Comparison of ENCODE assay signal across 8 cellular contexts in genomic region chr10:91552706-91553105, GRCh38.
A peak's percentile ranks its signal among the peaks of the same experiment; 100 is the strongest.
DNase-seq lines count a peak whose midpoint lies in the region; ATAC-seq, FAIRE-seq and TF ChIP-seq lines count a peak whose summit lies in the region.

No MANE protein-coding gene starts in this region.

- no peak overlapping the region for H3K27ac Mint-ChIP-seq in GM23338
- H3K27ac Mint-ChIP-seq in activated CD8-positive, alpha-beta T cell treated with anti-CD3 and anti-CD28 coated beads, Interleukin-2, amount 10 ng/mL, durations not matched to agents 7 days and 5 days = no peak overlapping the region

- H2AFZ ChIP-seq in GM23338 = peak overlapping the region; percentile 89

- H4K20me1 ChIP-seq in GM23338 (replicated peaks; ENCODE audit: insufficient read depth) = no peaks in the 10 kb centered on the region

- no peaks in the 10 kb centered on the region for H3K36me3 Mint-ChIP-seq in GM23338 (ENCODE audit: low read depth)
- no peaks in the 10 kb centered on the region for H3K36me3 Mint-ChIP-seq in activated CD8-positive, alpha-beta T cell treated with anti-CD3 and anti-CD28 coated beads, Interleukin-2, amount 10 ng/mL, durations not matched to agents 7 days and 5 days (ENCODE audit: low read depth)

- DNase-seq in GM23338 (ENCODE audit: low spot score) = peak; percentile 50
- peak; percentile 39 to 50 for DNase-seq in cardiac muscle cell (ENCODE audit: low read depth in 1 of 2, low spot score in 1 of 2)
- peak; percentile 40 for DNase-seq in small intestine
- DNase-seq in activated CD8-positive, alpha-beta T cell treated with anti-CD3 and anti-CD28 coated beads, Interleukin-2, amount 10 ng/mL, durations not matched to agents 7 days and 5 days = no peak
- DNase-seq in GM19240 (ENCODE audit: insufficient read length, low spot score) = no peak
- DNase-seq in dedifferentiated amniotic fluid mesenchymal stem cell (ENCODE audit: extremely low spot score) = no peak

- ATAC-seq in GM23338 = peak; percentile 81
- ATAC-seq in SK-N-SH treated with all-trans-retinoic acid at 6 μM for 48 hours = peak; percentile 78
- no peak for ATAC-seq in GM18511 (IDR thresholded peaks at IDR 0.05; ENCODE audit: unreplicated experiment)
- ATAC-seq in activated CD8-positive, alpha-beta T cell treated with anti-CD3 and anti-CD28 coated beads, Interleukin-2, amount 10 ng/mL, durations not matched to agents 7 days and 5 days = no peak

- TF ChIP-seq CTCF in GM23338 (conservative IDR thresholded peaks at IDR 0.05; ENCODE audit: low read depth in 2 of 2) (peak; percentile 50 to 66), cardiac muscle cell (IDR thresholded peaks at IDR 0.05; ENCODE audit: low read depth, low read length) (peak; percentile 62)

- H3K4me1 Mint-ChIP-seq in GM23338 = peaks cover 6% of the 10 kb centered on the region; the same call in 2 of the 3 replicates
- H3K4me1 Mint-ChIP-seq in activated CD8-positive, alpha-beta T cell treated with anti-CD3 and anti-CD28 coated beads, Interleukin-2, amount 10 ng/mL, durations not matched to agents 7 days and 5 days (ENCODE audit: low read depth) = no peaks in the 10 kb centered on the region

- POLR2A ChIA-PET in activated CD8-positive, alpha-beta T cell treated with anti-CD3 and anti-CD28 coated beads, Interleukin-2, amount 10 ng/mL, durations not matched to agents 7 days and 5 days (lab: Charles Lee) = interaction anchor here (0.6 kb wide), 1 partner anchor 422 kb away, joined by 3 read pairs; no protein-coding TSS in a partner anchor

- H3K27ac ChIP-seq in GM23338 (ENCODE audit: low read depth) (no peak overlapping the region), cardiac muscle cell (no peak overlapping the region), small intestine (ENCODE audit: low read depth in 1 of 2, low read length in 1 of 2) (no peak overlapping the region)

- WGBS in small intestine, 3 donors = 72 to 81% (median 78%) methylated on average over 7 of the region's 7 CpGs

- H3K4me3 ChIP-seq in GM23338 (no peak overlapping the region), cardiac muscle cell (no peak overlapping the region), small intestine (ENCODE audit: low read depth in 1 of 2, low read length in 2 of 2) (no peak overlapping the region)

- H3K36me3 ChIP-seq in GM23338 (ENCODE audit: insufficient read depth) = no peaks in the 10 kb centered on the region
- no peaks in the 10 kb centered on the region for H3K36me3 ChIP-seq in cardiac muscle cell
- no peaks in the 10 kb centered on the region for H3K36me3 ChIP-seq in small intestine (ENCODE audit: control insufficient read depth in 2 of 2, insufficient read depth in 2 of 2, low read length in 2 of 2)

- H3K9me2 ChIP-seq in GM23338 (ENCODE audit: insufficient read depth) = 0 out of 2 replicates have a peak, but pooled peaks cover 3% of the 10 kb centered on the region

- no peaks in the 10 kb centered on the region for H3K79me2 ChIP-seq in GM23338 (replicated peaks; ENCODE audit: insufficient read depth)

- no peaks in the 10 kb centered on the region for H3K9me3 ChIP-seq in cardiac muscle cell (ENCODE audit: low read depth)
- no peaks in the 10 kb centered on the region for H3K9me3 ChIP-seq in small intestine (ENCODE audit: control insufficient read depth, low read depth)

- no peak overlapping the region for H3K4me3 Mint-ChIP-seq in GM23338
- no peak overlapping the region for H3K4me3 Mint-ChIP-seq in activated CD8-positive, alpha-beta T cell treated with anti-CD3 and anti-CD28 coated beads, Interleukin-2, amount 10 ng/mL, durations not matched to agents 7 days and 5 days

- CTCF ChIA-PET in activated CD8-positive, alpha-beta T cell treated with anti-CD3 and anti-CD28 coated beads, Interleukin-2, amount 10 ng/mL, durations not matched to agents 7 days and 5 days (lab: Charles Lee) = no interaction called here

- no peaks in the 10 kb centered on the region; the same call in 1 of the 2 replicates for H3K4me1 ChIP-seq in GM23338 (ENCODE audit: insufficient read depth)
- peaks cover 3% of the 10 kb centered on the region for H3K4me1 ChIP-seq in cardiac muscle cell (ENCODE audit: low read depth)
- H3K4me1 ChIP-seq in small intestine (ENCODE audit: control insufficient read depth in 2 of 2, insufficient read depth in 1 of 2, low read depth in 1 of 2, low read length in 1 of 2) = peaks cover 7 to 8% of the 10 kb centered on the region in 2 donors

- FAIRE-seq in small intestine (lab: Jason Lieb, UNC) = no peak

- peaks cover 6% of the 10 kb centered on the region for H3K27me3 Mint-ChIP-seq in GM23338 (ENCODE audit: insufficient read depth, low read depth, poor library complexity)
- H3K27me3 Mint-ChIP-seq in activated CD8-positive, alpha-beta T cell treated with anti-CD3 and anti-CD28 coated beads, Interleukin-2, amount 10 ng/mL, durations not matched to agents 7 days and 5 days (ENCODE audit: low read depth) = no peaks in the 10 kb centered on the region

- H3K27me3 ChIP-seq in GM23338 (ENCODE audit: insufficient read depth) (no peaks in the 10 kb centered on the region), cardiac muscle cell (peaks cover 4% of the 10 kb centered on the region), small intestine (ENCODE audit: control insufficient read depth in 2 of 2, insufficient read depth in 2 of 2, low read length in 2 of 2) (no peaks in the 10 kb centered on the region)

- no peaks in the 10 kb centered on the region for H3F3A ChIP-seq in GM23338 (replicated peaks; ENCODE audit: low read depth)

- no peak overlapping the region for H3K4me2 ChIP-seq in GM23338

- no peaks in the 10 kb centered on the region for H3K9me3 Mint-ChIP-seq in GM23338
- H3K9me3 Mint-ChIP-seq in activated CD8-positive, alpha-beta T cell treated with anti-CD3 and anti-CD28 coated beads, Interleukin-2, amount 10 ng/mL, durations not matched to agents 7 days and 5 days (ENCODE audit: insufficient read depth) = no peaks in the 10 kb centered on the region

TF ChIP-seq in GM23338, 12 proteins besides CTCF, POLR2A, EP300 and RAD21 (continues in another document):
- TF ChIP-seq EZH2 (IDR thresholded peaks at IDR 0.05; ENCODE audit: low read depth, unreplicated experiment) (no peak), JUNB (IDR thresholded peaks at IDR 0.05; ENCODE audit: unreplicated experiment) (no peak), CREB1 (CRISPR knock-in tag; IDR thresholded peaks at IDR 0.05; ENCODE audit: low read depth) (no peak), NANOG (IDR thresholded peaks at IDR 0.05; ENCODE audit: borderline replicate concordance) (no peak)

TF ChIP-seq in SK-N-SH treated with all-trans-retinoic acid at 6 μM for 48 hours, 23 proteins besides CTCF, POLR2A, EP300 and RAD21:
- no peak for TF ChIP-seq GLIS3 (CRISPR knock-in tag; IDR thresholded peaks at IDR 0.05)
- no peak for TF ChIP-seq ESRRG (CRISPR knock-in tag; IDR thresholded peaks at IDR 0.05)
- no peak for TF ChIP-seq ARNTL (CRISPR knock-in tag; IDR thresholded peaks at IDR 0.05; ENCODE audit: borderline replicate concordance, low read depth)
- no peak for TF ChIP-seq CREB5 (CRISPR knock-in tag; IDR thresholded peaks at IDR 0.05; ENCODE audit: low read depth)
- no peak for TF ChIP-seq PPARA (CRISPR knock-in tag; IDR thresholded peaks at IDR 0.05; ENCODE audit: borderline replicate concordance)
- TF ChIP-seq TCF4 (CRISPR knock-in tag; IDR thresholded peaks at IDR 0.05; ENCODE audit: borderline replicate concordance) = no peak
- no peak for TF ChIP-seq ZNF565 (CRISPR knock-in tag; conservative IDR thresholded peaks at IDR 0.05; ENCODE audit: low read depth)

Comparison
In these comparisons a context has a peak if more than half of its experiments do, and no peak if none do; other contexts are left out.
1. ATAC-seq: peak in GM23338 (single experiment) and SK-N-SH treated with all-trans-retinoic acid at 6 μM for 48 hours (single experiment); none in GM18511 (single experiment) and activated CD8-positive, alpha-beta T cell treated with anti-CD3 and anti-CD28 coated beads, Interleukin-2, amount 10 ng/mL, durations not matched to agents 7 days and 5 days (single experiment).
2. DNase-seq: peak in GM23338 (single experiment), cardiac muscle cell (2 of 2) and small intestine (single experiment); none in activated CD8-positive, alpha-beta T cell treated with anti-CD3 and anti-CD28 coated beads, Interleukin-2, amount 10 ng/mL, durations not matched to agents 7 days and 5 days (single experiment), GM19240 (single experiment) and dedifferentiated amniotic fluid mesenchymal stem cell (single experiment).